ENCODE assay signal across 8 cellular contexts in genomic region chrX:53263597-53264094, GRCh38. TPM values are rescaled to one million over a fixed set of nuclear protein-coding genes. Genes with fewer than 3 reads are reported as not detected.
DNase-seq lines count a peak whose midpoint lies in the region; ATAC-seq and TF ChIP-seq lines count a peak whose summit lies in the region.

No MANE protein-coding gene starts in this region.

- H3K9me3 Mint-ChIP-seq in chondrocyte (ENCODE audit: low read depth): peaks cover 2% of the 10 kb centered on the region

- peak; percentile 82 for DNase-seq in EH (ENCODE audit: low read depth)
- DNase-seq in OCI-M1 (lab: John Stamatoyannopoulos, UW): peak; percentile 73
- peak; percentile 40 for DNase-seq in adipocyte (ENCODE audit: low read depth)
- DNase-seq in psoas muscle: no peak
- no peak for DNase-seq in OCI-M2 (lab: John Stamatoyannopoulos, UW; ENCODE audit: unreplicated experiment)
- DNase-seq in testis: no peak
- no peak for DNase-seq in chondrocyte (ENCODE audit: low spot score)
- no peak for DNase-seq in hepatocyte (ENCODE audit: low spot score)

- H4K20me1 ChIP-seq in hepatocyte (ENCODE audit: insufficient read depth, poor library complexity, severe bottlenecking): no peaks in the 10 kb centered on the region

- TF ChIP-seq CTCF in psoas muscle (IDR thresholded peaks at IDR 0.05) (no peak), testis (IDR thresholded peaks at IDR 0.05) (no peak), chondrocyte (IDR thresholded peaks at IDR 0.05) (no peak), hepatocyte (IDR thresholded peaks at IDR 0.05; ENCODE audit: poor library complexity) (no peak)

- no peaks in the 10 kb centered on the region for H3K79me2 ChIP-seq in hepatocyte

- H3K27ac ChIP-seq in psoas muscle (no peak overlapping the region), testis (no peak overlapping the region), hepatocyte (no peak overlapping the region)

- peaks cover 2% of the 10 kb centered on the region for H3K36me3 Mint-ChIP-seq in chondrocyte (ENCODE audit: low read depth)

- no peak overlapping the region for H3K4me2 ChIP-seq in hepatocyte

- H3K4me1 ChIP-seq in adipocyte (ENCODE audit: control insufficient read depth, insufficient read depth, low read length): peaks cover 36% of the 10 kb centered on the region
- H3K4me1 ChIP-seq in psoas muscle: no peaks in the 10 kb centered on the region
- no peaks in the 10 kb centered on the region for H3K4me1 ChIP-seq in testis
- H3K4me1 ChIP-seq in hepatocyte (ENCODE audit: insufficient read depth): no peaks in the 10 kb centered on the region

- H3K27me3 ChIP-seq in adipocyte (replicated peaks; ENCODE audit: control insufficient read depth, insufficient read depth, low read length): peaks cover 26% of the 10 kb centered on the region
- H3K27me3 ChIP-seq in psoas muscle (ENCODE audit: insufficient read depth in 3 of 3, low read length in 2 of 3): peaks cover 0 to 50% (median 0%) of the 10 kb centered on the region in 3 donors
- H3K27me3 ChIP-seq in testis: no peaks in the 10 kb centered on the region
- H3K27me3 ChIP-seq in hepatocyte: no peaks in the 10 kb centered on the region

- WGBS in psoas muscle, 3 donors: 73 to 83% (median 78%) methylated on average over 9 to 11 of the region's 11 CpGs
- 76 to 88% methylated on average over 4 to 11 of the region's 11 CpGs for WGBS in testis, 2 donors
- 67% methylated on average over 9 of the region's 11 CpGs for WGBS in hepatocyte (ENCODE audit: low lambda C conversion rate, missing lambda C conversion rate)

- peak in 3 of 4 donors; percentile 41 to 66 (median 52) for ATAC-seq in psoas muscle

- no peaks in the 10 kb centered on the region for H3K9me2 ChIP-seq in hepatocyte (replicated peaks; ENCODE audit: insufficient read depth)

- TF ChIP-seq POLR2A in testis (IDR thresholded peaks at IDR 0.05): no peak

- H3K4me1 Mint-ChIP-seq in chondrocyte (ENCODE audit: low read depth): peaks cover 22% of the 10 kb centered on the region

- no peaks in the 10 kb centered on the region for H3K27me3 Mint-ChIP-seq in chondrocyte (ENCODE audit: low read depth)

- H2AFZ ChIP-seq in hepatocyte: no peak overlapping the region

- H3K9me3 ChIP-seq in adipocyte (ENCODE audit: control insufficient read depth, low read length): no peaks in the 10 kb centered on the region
- no peaks in the 10 kb centered on the region for H3K9me3 ChIP-seq in psoas muscle
- H3K9me3 ChIP-seq in testis: no peaks in the 10 kb centered on the region
- no peaks in the 10 kb centered on the region for H3K9me3 ChIP-seq in hepatocyte (ENCODE audit: low read depth)

- H3K9ac ChIP-seq in adipocyte (ENCODE audit: low read length): no peak overlapping the region

- intact Hi-C loops in psoas muscle (cut with DNase I): no loop called here
- intact Hi-C loops in testis (cut with DNase I; ENCODE audit: low total_unique reads): no loop called here

- no peak overlapping the region for H3K27ac Mint-ChIP-seq in chondrocyte (ENCODE audit: unreplicated experiment)

- no peak overlapping the region for H3K4me3 ChIP-seq in adipocyte (ENCODE audit: low read length)
- no peak overlapping the region for H3K4me3 ChIP-seq in psoas muscle
- H3K4me3 ChIP-seq in testis: no peak overlapping the region
- H3K4me3 ChIP-seq in hepatocyte: no peak overlapping the region

- H3K4me3 Mint-ChIP-seq in chondrocyte (ENCODE audit: unreplicated experiment): no peak overlapping the region

- H3K36me3 ChIP-seq in adipocyte (ENCODE audit: control insufficient read depth, insufficient read depth, low read length, severe bottlenecking): no peaks in the 10 kb centered on the region
- no peaks in the 10 kb centered on the region for H3K36me3 ChIP-seq in psoas muscle (ENCODE audit: insufficient read depth in 1 of 2, low read depth in 1 of 2)
- H3K36me3 ChIP-seq in testis (ENCODE audit: low read depth, missing control alignments): no peaks in the 10 kb centered on the region
- no peaks in the 10 kb centered on the region for H3K36me3 ChIP-seq in hepatocyte (replicated peaks; ENCODE audit: insufficient read depth, low read depth)

RNA-seq across cellular contexts. Expression of gene IQSEC2, which starts 17.7 kb away (rescaled TPM):
- 10 to 100 TPM; 38.8 to 63.8 (median 47.5) TPM for total RNA-seq in psoas muscle
- polyA plus RNA-seq in psoas muscle: 10 to 100 TPM in 2 of 3 donors, 1 to 10 TPM in 1; 8.2 to 41.5 (median 32.3) TPM
- total RNA-seq in testis: 10 to 100 TPM; 15.6 to 19.9 TPM
- polyA plus RNA-seq in testis (ENCODE audit: insufficient read depth, low read depth, low replicate concordance): 19.3 TPM
- total RNA-seq in chondrocyte: 8.0 to 11.6 TPM (median 8.2 TPM) in 3 replicates
- 7.0 and 8.4 TPM in 2 replicates for total RNA-seq in hepatocyte
- polyA plus RNA-seq in hepatocyte: 3.7 and 4.4 TPM in 2 replicates

RNA-seq across cellular contexts. Expression of gene KDM5C, which starts 38.6 kb away (rescaled TPM):
- total RNA-seq in psoas muscle (100 to 1,000 TPM in 2 of 4 donors, 10 to 100 TPM in 2; 62.2 to 119 (median 96.0) TPM), testis (100 to 1,000 TPM; 104 to 134 TPM), chondrocyte (70.1 to 85.0 TPM (median 75.2 TPM) in 3 replicates), hepatocyte (107 and 144 TPM in 2 replicates)
- polyA plus RNA-seq in psoas muscle (10 to 100 TPM; 22.4 to 52.9 (median 36.1) TPM), testis (ENCODE audit: insufficient read depth, low read depth, low replicate concordance) (40.1 TPM), hepatocyte (74.5 and 85.5 TPM in 2 replicates)

Comparison
In these comparisons a context has a peak if more than half of its experiments do, and no peak if none do; other contexts are left out.
1. DNase-seq: peak in EH (single experiment), OCI-M1 (single experiment) and adipocyte (single experiment); none in psoas muscle (0 of 2), OCI-M2 (single experiment), testis (single experiment), chondrocyte (single experiment) and hepatocyte (single experiment).